Comparison of ENCODE assay signal across 8 cellular contexts in genomic region chr20:14337400-14338171, GRCh38. TPM values are rescaled to one million over a fixed set of nuclear protein-coding genes. Genes with fewer than 3 reads are reported as not detected.
DNase-seq lines count a peak whose midpoint lies in the region; ATAC-seq and TF ChIP-seq lines count a peak whose summit lies in the region.

TSS of gene FLRT3 (minus strand) at chr20:14337612. CDS start at chr20:14327506, 10,106 bp downstream.

- H3K9me3 ChIP-seq in HUES64 (ENCODE audit: insufficient read depth, low read depth, low read length): no peaks in the 10 kb centered on the region
- no peaks in the 10 kb centered on the region for H3K9me3 ChIP-seq in skeletal muscle satellite cell (replicated peaks; ENCODE audit: low read length)

- DNase-seq in GM04504 (ENCODE audit: low read depth) (peak; percentile 82), NOMO-1 treated with DMSO at 0.1 percent for 48 hours (lab: John Stamatoyannopoulos, UW; ENCODE audit: unreplicated experiment) (peak; percentile 90), cardiac fibroblast (ENCODE audit: low read depth in 2 of 2) (peak; percentile 86 to 95), iPS-NIHi11 (ENCODE audit: low spot score) (peak; percentile 82)
- no peak for DNase-seq in activated CD4-positive, CD25-positive, alpha-beta regulatory T cell (lab: John Stamatoyannopoulos, UW)

- H3K4me1 ChIP-seq in HUES64 (ENCODE audit: insufficient read depth, low read length) (peaks cover 29% of the 10 kb centered on the region), skeletal muscle satellite cell (ENCODE audit: control insufficient read depth, insufficient read depth, low read length) (peaks cover 4% of the 10 kb centered on the region)

- 34% methylated on average over 12 of the region's 12 CpGs for WGBS in HUES64

- peak within 1 kb of the TSS; percentile 81 for H3K4me2 ChIP-seq in skeletal muscle satellite cell (ENCODE audit: low read length)

- no peaks in the 10 kb centered on the region for H3K36me3 ChIP-seq in HUES64 (ENCODE audit: insufficient read depth, low read length)
- H3K36me3 ChIP-seq in skeletal muscle satellite cell (ENCODE audit: insufficient read depth, low read length): no peaks in the 10 kb centered on the region

- H3K9ac ChIP-seq in HUES64 (ENCODE audit: low read depth, low read length): peak within 1 kb of the TSS; percentile 46; the same call in 1 of the 2 replicates
- peak within 1 kb of the TSS; percentile 83 for H3K9ac ChIP-seq in skeletal muscle satellite cell (ENCODE audit: low read depth, low read length)

- peak; percentile 98 for ATAC-seq in GM21723 (IDR thresholded peaks at IDR 0.05; ENCODE audit: unreplicated experiment)

- TF ChIP-seq CTCF in cardiac fibroblast (IDR thresholded peaks at IDR 0.05; ENCODE audit: low read depth, low read length): peak; percentile 69

- no peaks in the 10 kb centered on the region for H3K27me3 ChIP-seq in HUES64 (ENCODE audit: insufficient read depth, low read length)
- H3K27me3 ChIP-seq in skeletal muscle satellite cell (ENCODE audit: control insufficient read depth, insufficient read depth, low read length): no peaks in the 10 kb centered on the region

- H3K4me3 ChIP-seq in HUES64 (ENCODE audit: low read length) (peak within 1 kb of the TSS; percentile 72), cardiac fibroblast (replicated peaks in 1 of 2; ENCODE audit: low read depth in 2 of 2, low read length in 2 of 2) (peak within 1 kb of the TSS; percentile 25 to 48), skeletal muscle satellite cell (ENCODE audit: low read length) (peak within 1 kb of the TSS; percentile 72)

- H3K27ac ChIP-seq in HUES64 (ENCODE audit: low read depth, low read length): no peak within 1 kb of the TSS

RNA-seq across cellular contexts. Expression of gene FLRT3, which starts in this region (rescaled TPM):
- 10.2 TPM for polyA plus RNA-seq in HUES64 (2013, experiment 1 of 2)
- 11.6 TPM for polyA plus RNA-seq in HUES64 (2013, experiment 2 of 2)
- total RNA-seq in skeletal muscle satellite cell (2012; rRNA removed): 8.6 and 14.9 TPM in 2 replicates

Comparison
In these comparisons a context has a peak if more than half of its experiments do, and no peak if none do; other contexts are left out.
1. DNase-seq: peak in GM04504 (single experiment), NOMO-1 treated with DMSO at 0.1 percent for 48 hours (single experiment), cardiac fibroblast (2 of 2) and iPS-NIHi11 (single experiment); none in activated CD4-positive, CD25-positive, alpha-beta regulatory T cell (0 of 4).
2. Peak in every context shown above with its lines, with median percentiles within 50 percentile points of each other: H3K4me3 ChIP-seq.